Comparison of ENCODE assay signal across 8 cellular contexts in genomic region chr1:56577859-56578663, GRCh38. TPM values are rescaled to one million over a fixed set of nuclear protein-coding genes. Genes with fewer than 3 reads are reported as not detected.
DNase-seq lines count a peak whose midpoint lies in the region; ATAC-seq, FAIRE-seq and TF ChIP-seq lines count a peak whose summit lies in the region.

No MANE protein-coding gene starts in this region.

- TF ChIP-seq POLR2A in A549 (IDR thresholded peaks at IDR 0.05; ENCODE audit: low read length) = no peak

- no peak overlapping the region for H3K27ac Mint-ChIP-seq in activated T-cell treated with anti-CD3 and anti-CD28 coated beads, Interleukin-2, amount 50 U/mL, for 72 hours

- H3K18ac ChIP-seq in trophoblast cell (ENCODE audit: low read length) = peak overlapping the region; percentile 87

- H3K79me2 ChIP-seq in trophoblast cell (ENCODE audit: control insufficient read depth, insufficient read depth, low read length, poor library complexity) = peaks cover 37% of the 10 kb centered on the region

- H4K12ac ChIP-seq in trophoblast cell (ENCODE audit: low read depth, low read length) = peak overlapping the region; percentile 82

- H3K36me3 Mint-ChIP-seq in activated T-cell treated with anti-CD3 and anti-CD28 coated beads, Interleukin-2, amount 50 U/mL, for 72 hours (ENCODE audit: insufficient read depth in 2 of 2) = no peaks in the 10 kb centered on the region

- FAIRE-seq in A549 (lab: Jason Lieb, UNC) = no peak

- DNase-seq in A549 (ENCODE audit: low read depth in 1 of 2, low spot score in 1 of 2) = peak; percentile 16 to 26
- DNase-seq in NCI-H1105 (lab: John Stamatoyannopoulos, UW) = peak; percentile 66
- DNase-seq in activated T-cell treated with anti-CD3 and anti-CD28 coated beads, Interleukin-2, amount 50 U/mL, for 72 hours = peak in 1 of 2 donors; percentile 1
- DNase-seq in Right ventricle myocardium superior = peak; percentile 74
- peak; percentile 31 to 60 for DNase-seq in trophoblast cell

- peak overlapping the region; percentile 95 for H2BK120ac ChIP-seq in trophoblast cell (ENCODE audit: insufficient read depth, low read length, poor library complexity)

- H3K9ac ChIP-seq in trophoblast cell (ENCODE audit: low read length) = peak overlapping the region; percentile 96

- peak overlapping the region; percentile 95 for H3K4me2 ChIP-seq in A549
- peak overlapping the region; percentile 58 for H3K4me2 ChIP-seq in trophoblast cell (ENCODE audit: low read length)

- ATAC-seq in A549 = peak; percentile 33 to 40
- peak; percentile 9 to 13 for ATAC-seq in activated T-cell treated with anti-CD3 and anti-CD28 coated beads, Interleukin-2, amount 50 U/mL, for 72 hours (replicated peaks in 1 of 2)
- peak; percentile 21 for ATAC-seq in Right ventricle myocardium superior (ENCODE audit: poor library complexity)
- no peak for ATAC-seq in HG02623 (IDR thresholded peaks at IDR 0.05; ENCODE audit: unreplicated experiment)
- ATAC-seq in HG02870 (IDR thresholded peaks at IDR 0.05; ENCODE audit: unreplicated experiment) = no peak

- peak overlapping the region; percentile 99 for H2BK5ac ChIP-seq in trophoblast cell (ENCODE audit: low read depth, low read length, poor library complexity)

- peak overlapping the region; percentile 94 for H2AK5ac ChIP-seq in trophoblast cell (ENCODE audit: low read length)

- peaks cover 41% of the 10 kb centered on the region for H3K27me3 Mint-ChIP-seq in activated T-cell treated with anti-CD3 and anti-CD28 coated beads, Interleukin-2, amount 50 U/mL, for 72 hours (ENCODE audit: low read depth)

- no peak overlapping the region for H3K23ac ChIP-seq in trophoblast cell (ENCODE audit: low read length)

- no peak for TF ChIP-seq CTCF in A549 (IDR thresholded peaks at IDR 0.05)

- peak overlapping the region; percentile 82 for H2AFZ ChIP-seq in trophoblast cell (ENCODE audit: insufficient read depth, low read length, poor library complexity)

- TF ChIP-seq RAD21 in A549 (conservative IDR thresholded peaks at IDR 0.05 in 1 of 2, IDR thresholded peaks at IDR 0.05 in 1 of 2) = no peak

- peaks cover 35% of the 10 kb centered on the region for H3K4me1 ChIP-seq in A549
- peaks cover 9 to 16% of the 10 kb centered on the region in 2 experiments for H3K4me1 ChIP-seq in trophoblast cell (ENCODE audit: control insufficient read depth in 1 of 2, insufficient read depth in 2 of 2, low read length in 2 of 2)

- peak overlapping the region; percentile 96 for H4K8ac ChIP-seq in trophoblast cell (ENCODE audit: low read depth, low read length)

- peak overlapping the region; percentile 96 for H4K91ac ChIP-seq in trophoblast cell (ENCODE audit: low read depth, low read length)

- H3K27me3 ChIP-seq in trophoblast cell (ENCODE audit: insufficient read depth, low read length) = no peaks in the 10 kb centered on the region

- H3K14ac ChIP-seq in trophoblast cell (ENCODE audit: low read length) = peak overlapping the region; percentile 100

- WGBS in A549 (ENCODE audit: missing lambda C conversion rate) = 11% methylated on average over 17 of the region's 40 CpGs
- WGBS in trophoblast cell (ENCODE audit: extremely low coverage, insufficient coverage, insufficient read length) = no CpG with 5 or more reads among the region's 40 CpGs

- peaks cover 6% of the 10 kb centered on the region for H3K4me1 Mint-ChIP-seq in activated T-cell treated with anti-CD3 and anti-CD28 coated beads, Interleukin-2, amount 50 U/mL, for 72 hours (ENCODE audit: low read depth)

- peak overlapping the region; percentile 87 for H2BK12ac ChIP-seq in trophoblast cell (ENCODE audit: low read length)

- no peak for TF ChIP-seq EP300 in A549 (IDR thresholded peaks at IDR 0.05)

- H3K79me1 ChIP-seq in trophoblast cell (ENCODE audit: low read length) = peaks cover 33% of the 10 kb centered on the region

- no peaks in the 10 kb centered on the region for H3K9me3 ChIP-seq in A549
- H3K9me3 ChIP-seq in trophoblast cell (ENCODE audit: insufficient read depth, low read depth, low read length) = no peaks in the 10 kb centered on the region

- peaks cover 9 to 11% of the 10 kb centered on the region in 2 experiments for H3K36me3 ChIP-seq in trophoblast cell (ENCODE audit: control insufficient read depth in 1 of 2, insufficient read depth in 2 of 2, low read length in 2 of 2)

- H3K27ac ChIP-seq in A549 (peak overlapping the region; percentile 78 to 96), trophoblast cell (ENCODE audit: low read depth, low read length) (peak overlapping the region; percentile 95)

- peaks cover 0 to 1% of the 10 kb centered on the region in 2 donors for H3K9me3 Mint-ChIP-seq in activated T-cell treated with anti-CD3 and anti-CD28 coated beads, Interleukin-2, amount 50 U/mL, for 72 hours

- POLR2A ChIA-PET in A549 (lab: Yijun Ruan, JAX) = interaction anchor here (1.3 to 1.9 kb wide), 2 partner anchors 8 to 1149 kb away, joined by 5 read pairs; no protein-coding TSS in a partner anchor

- H3K4ac ChIP-seq in trophoblast cell (ENCODE audit: low read depth, low read length) = peak overlapping the region; percentile 97

- CTCF ChIA-PET in A549 (lab: Yijun Ruan, JAX) = interaction anchor here (0.6 to 2.2 kb wide), 14 partner anchors 9 to 1301 kb away, joined by 3 to 6 read pairs (median 3); no protein-coding TSS in a partner anchor

- peak overlapping the region; percentile 64 to 75 for H3K4me3 Mint-ChIP-seq in activated T-cell treated with anti-CD3 and anti-CD28 coated beads, Interleukin-2, amount 50 U/mL, for 72 hours

- peak overlapping the region; percentile 80 for H3K4me3 ChIP-seq in A549
- H3K4me3 ChIP-seq in GM08714 (ENCODE audit: low read length) = peak overlapping the region; percentile 58
- peak overlapping the region; percentile 94 for H3K4me3 ChIP-seq in trophoblast cell (ENCODE audit: low read depth, low read length)

- intact Hi-C loops in Right ventricle myocardium superior (cut with DNase I) = loop anchor here (5.0 kb wide), 2 partner anchors 71 to 166 kb away; no protein-coding TSS in a partner anchor

TF ChIP-seq in A549, 52 proteins besides CTCF, POLR2A, EP300 and RAD21:
- TF ChIP-seq KDM1A (IDR thresholded peaks at IDR 0.05; ENCODE audit: low read depth) (peak; percentile 62; the same call in 1 of the 2 replicates), RNF2 (IDR thresholded peaks at IDR 0.05; ENCODE audit: borderline replicate concordance, low read depth) (no peak)

RNA-seq across cellular contexts. Expression of gene PLPP3, which starts 1.3 kb away (rescaled TPM):
- polyA plus RNA-seq in A549 (2011; rRNA removed) (25.6 and 30.5 TPM in 2 replicates), A549 (2017; fragmentation: RNase III; extraction: RNeasy Plus Mini Kit Qiagen cat#74134 plus additional on column Dnase treatment) (18.4 to 26.8 TPM (median 23.6 TPM) in 3 replicates)
- polyA plus RNA-seq in A549 (2012; cell fraction: cytosol; rRNA removed) = 12.8 and 17.2 TPM in 2 replicates
- polyA plus RNA-seq in A549 (2012; cell fraction: nucleus; rRNA removed) = 20.9 and 21.7 TPM in 2 replicates
- polyA minus RNA-seq in A549 (2011; rRNA and poly(A)+ RNA removed) = 30.5 and 31.5 TPM in 2 replicates
- total RNA-seq in activated T-cell treated with anti-CD3 and anti-CD28 coated beads, Interleukin-2, amount 50 U/mL, for 72 hours = not detected
- total RNA-seq in Right ventricle myocardium superior = 117 TPM
- 289 and 308 TPM in 2 replicates for polyA plus RNA-seq in trophoblast cell (2013)

Comparison
In these comparisons a context has a peak if more than half of its experiments do, and no peak if none do; other contexts are left out.
1. ATAC-seq: peak in A549 (2 of 2), activated T-cell treated with anti-CD3 and anti-CD28 coated beads, Interleukin-2, amount 50 U/mL, for 72 hours (2 of 2) and Right ventricle myocardium superior (single experiment); none in HG02623 (single experiment) and HG02870 (single experiment).
2. RNA of gene PLPP3, which starts 1.3 kb away (total RNA-seq): 117 TPM in Right ventricle myocardium superior (single experiment); not detected in activated T-cell treated with anti-CD3 and anti-CD28 coated beads, Interleukin-2, amount 50 U/mL, for 72 hours; every median in the first group is over 100 times any median in the second.
3. Peak in every context shown above with its lines, with median percentiles within 50 percentile points of each other: H3K4me3 ChIP-seq.